8 cellular contexts compared by ENCODE assay signal in the genomic region with DNA sequence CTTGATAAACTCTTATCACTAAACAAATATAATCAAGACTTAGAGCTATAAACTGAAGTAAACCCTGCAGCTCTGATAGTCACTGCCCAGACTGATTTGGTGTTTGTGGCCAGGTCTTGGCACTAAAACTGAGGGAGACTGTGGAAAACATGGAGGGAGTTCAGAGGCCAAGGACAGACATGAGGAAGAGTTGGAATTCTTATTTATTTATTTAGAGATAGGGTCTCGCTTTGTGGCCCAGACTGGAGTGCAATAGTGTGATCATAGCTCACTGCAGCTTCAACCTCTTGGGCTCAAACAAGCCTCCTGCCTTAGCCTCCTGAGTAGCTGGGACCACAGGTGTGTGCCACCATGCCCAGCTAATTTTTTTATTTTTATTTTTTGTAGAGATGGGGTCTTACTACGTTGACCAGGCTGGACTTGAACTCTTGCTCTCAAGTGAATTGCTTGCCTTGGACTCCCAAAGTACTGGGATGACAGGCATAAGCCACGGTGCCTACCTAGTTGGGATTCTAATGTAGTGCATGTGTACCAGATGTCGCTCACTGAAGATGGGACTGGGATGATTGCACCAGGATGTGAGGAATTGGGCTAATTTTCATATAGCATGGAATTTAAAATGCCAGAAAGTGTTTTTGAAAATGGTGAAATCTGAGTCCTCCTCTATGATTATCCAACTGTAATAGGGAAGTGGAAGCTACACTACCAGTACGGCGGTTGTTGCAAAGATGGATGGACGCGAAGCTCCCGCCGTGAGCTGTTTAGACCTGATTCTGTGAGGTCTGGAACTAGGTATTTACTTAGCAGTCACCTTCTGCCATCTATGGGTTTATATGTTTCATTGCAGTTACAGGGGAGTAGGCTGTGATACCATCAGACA. TPM values are rescaled to one million over a fixed set of nuclear protein-coding genes. Genes with fewer than 3 reads are reported as not detected.
A peak's percentile ranks its signal among the peaks of the same experiment; 100 is the strongest.
DNase-seq lines count a peak whose midpoint lies in the region; ATAC-seq, FAIRE-seq and TF ChIP-seq lines count a peak whose summit lies in the region.

No MANE protein-coding gene starts in this region.

- H3K9ac ChIP-seq in kidney (ENCODE audit: low read length in 2 of 2) = no peak overlapping the region

- TF ChIP-seq CTCF in cardiac fibroblast (IDR thresholded peaks at IDR 0.05; ENCODE audit: low read depth, low read length) = peak; percentile 74
- TF ChIP-seq CTCF in kidney (IDR thresholded peaks at IDR 0.05; ENCODE audit: borderline replicate concordance, extremely low read depth, insufficient read depth) = peak; percentile 74

- peak; percentile 76 for FAIRE-seq in kidney (lab: Jason Lieb, UNC)

- ATAC-seq in GM18511 (IDR thresholded peaks at IDR 0.05; ENCODE audit: unreplicated experiment) (peak; percentile 80), HG03066 (IDR thresholded peaks at IDR 0.05; ENCODE audit: low read depth, unreplicated experiment) (peak; percentile 74)

- H3K27ac ChIP-seq in kidney (ENCODE audit: low read depth in 2 of 2, low read length in 2 of 2) = no peak overlapping the region

- intact Hi-C loops in kidney (cut with DNase I) = loop anchor here (10.0 kb wide), 1 partner anchor 330 kb away; no protein-coding TSS in a partner anchor

- H3K4me1 ChIP-seq in kidney (ENCODE audit: control insufficient read depth in 1 of 2, insufficient read depth in 1 of 2, low read depth in 1 of 2, low read length in 2 of 2) = peaks cover 2 to 9% of the 10 kb centered on the region in 2 donors

- H3K9me3 ChIP-seq in kidney (ENCODE audit: control insufficient read depth in 1 of 2, low read length in 2 of 2) = no peaks in the 10 kb centered on the region

- H3K36me3 ChIP-seq in kidney (ENCODE audit: control insufficient read depth in 1 of 2, insufficient read depth in 2 of 2, low read length in 2 of 2) = no peaks in the 10 kb centered on the region

- no peak overlapping the region for H3K4me3 ChIP-seq in cardiac fibroblast (replicated peaks in 1 of 2; ENCODE audit: low read depth in 2 of 2, low read length in 2 of 2)
- H3K4me3 ChIP-seq in kidney (ENCODE audit: low read length in 2 of 2) = no peak overlapping the region

- DNase-seq in AG08395 (ENCODE audit: low spot score) (peak; percentile 87), NCI-H2107 treated with DMSO at 0.1 percent for 48 hours (lab: John Stamatoyannopoulos, UW; ENCODE audit: unreplicated experiment) (peak; percentile 84), T1000 (lab: John Stamatoyannopoulos, UW) (peak; percentile 34), cardiac fibroblast (ENCODE audit: low read depth in 2 of 2) (peak; percentile 89 to 91), kidney (peak; percentile 78)
- peak; percentile 36 for DNase-seq in stimulated activated CD4-positive, alpha-beta T cell treated with anti-CD3 and anti-CD28 coated beads, Interleukin-2, amount 100 ng/mL, for 4 hours (ENCODE audit: low read depth)

RNA-seq across cellular contexts. Expression of a gene that starts 52.7 kb away (rescaled TPM):
- total RNA-seq in kidney = 2.0 TPM
- polyA plus RNA-seq in kidney (ENCODE audit: insufficient read depth, low read depth, low replicate concordance) = 0.22 TPM

Comparison
In these comparisons a context has a peak if more than half of its experiments do, and no peak if none do; other contexts are left out.
1. DNase-seq: peak in every context shown above with its lines; median percentile 90 in cardiac fibroblast; 87 in AG08395; 84 in NCI-H2107 treated with DMSO at 0.1 percent for 48 hours; 78 in kidney; 36 in stimulated activated CD4-positive, alpha-beta T cell treated with anti-CD3 and anti-CD28 coated beads, Interleukin-2, amount 100 ng/mL, for 4 hours; 34 in T1000.